In genomic region chr14:94036328-94037167, GRCh38 we compare ENCODE assay signal across 7 cellular contexts. TPM values are rescaled to one million over a fixed set of nuclear protein-coding genes. Genes with fewer than 3 reads are reported as not detected.
DNase-seq lines count a peak whose midpoint lies in the region; TF ChIP-seq lines count a peak whose summit lies in the region.

No MANE protein-coding gene starts in this region.

- no peaks in the 10 kb centered on the region for H3K9me3 Mint-ChIP-seq in MCF 10A (ENCODE audit: unreplicated experiment)

- H3K4me1 Mint-ChIP-seq in MCF 10A (ENCODE audit: insufficient read depth, unreplicated experiment), result peaks cover 5% of the 10 kb centered on the region

- no peaks in the 10 kb centered on the region for H3K36me3 Mint-ChIP-seq in MCF 10A (ENCODE audit: insufficient read depth, unreplicated experiment)

- POLR2A ChIA-PET in HEK293T (lab: Yijun Ruan, JAX) (interaction anchor here (0.6 to 1.2 kb wide), 3 partner anchors 8 to 45 kb away, joined by 4 read pairs; partner anchors contain the start of genes DDX24, IFI27L1 and OTUB2), MCF 10A (lab: Yijun Ruan, JAX) (interaction anchor here (0.7 to 3.1 kb wide), 3 partner anchors 11 to 100 kb away, joined by 3 to 12 read pairs (median 5); partner anchors contain the start of genes DDX24, IFI27L1 and OTUB2)

- no peak overlapping the region for H3K27ac ChIP-seq in VCaP

- H3K27ac Mint-ChIP-seq in MCF 10A (ENCODE audit: low read depth, unreplicated experiment), result no peak overlapping the region

- H3K27me3 Mint-ChIP-seq in MCF 10A (ENCODE audit: insufficient read depth, unreplicated experiment), result no peaks in the 10 kb centered on the region

- no peak overlapping the region for H3K4me3 Mint-ChIP-seq in MCF 10A (ENCODE audit: unreplicated experiment)

- CTCF ChIA-PET in HEK293T (lab: Yijun Ruan, JAX) (interaction anchor here (0.7 to 4.9 kb wide), 17 partner anchors 8 to 488 kb away, joined by 3 to 41 read pairs (median 3); partner anchors contain the start of gene IFI27L2), MCF 10A (lab: Yijun Ruan, JAX) (interaction anchor here (0.6 to 7.1 kb wide), 38 partner anchors 9 to 646 kb away, joined by 3 to 99 read pairs (median 5); partner anchors contain the start of genes DDX24, IFI27, IFI27L1 and IFI27L2)

- intact Hi-C loops in MCF 10A (cut with micrococcal nuclease), result loop anchor here (1.0 kb wide), 3 partner anchors 93 to 144 kb away; partner anchors contain the start of gene IFI27L2

- TF ChIP-seq CTCF in GM12873 (IDR thresholded peaks at IDR 0.05; ENCODE audit: insufficient read depth, low read depth, low read length, missing control alignments) (peak; percentile 95), VCaP (conservative IDR thresholded peaks at IDR 0.05) (peak; percentile 87), MCF 10A (IDR thresholded peaks at IDR 0.05; ENCODE audit: unreplicated experiment) (peak; percentile 74)

- peak; percentile 81 for DNase-seq in HEK293T (ENCODE audit: extremely low spot score)
- DNase-seq in MV-4-11 (lab: John Stamatoyannopoulos, UW), result peak; percentile 65
- DNase-seq in MCF 10A (ENCODE audit: unreplicated experiment), result peak; percentile 79
- peak; percentile 90 for DNase-seq in islet precursor cell
- peak; percentile 62 for DNase-seq in stimulated activated CD4-positive, alpha-beta T cell treated with anti-CD3 and anti-CD28 coated beads, Interleukin-2, amount 100 ng/mL, for 4 hours (ENCODE audit: low read depth)

- no TSS peak for BruUV-seq in MCF 10A (replicated peaks; lab: Mats Ljungman, UMichigan)

TF ChIP-seq in HEK293T, 16 proteins besides CTCF, POLR2A, EP300 and RAD21:
- TF ChIP-seq TARDBP (IDR thresholded peaks at IDR 0.05), result no peak
- no peak for TF ChIP-seq ELF4 (IDR thresholded peaks at IDR 0.05)
- TF ChIP-seq PKNOX1 (IDR thresholded peaks at IDR 0.05), result no peak
- TF ChIP-seq HDGF (IDR thresholded peaks at IDR 0.05; ENCODE audit: borderline replicate concordance), result no peak
- TF ChIP-seq L3MBTL2 (conservative IDR thresholded peaks at IDR 0.05), result no peak
- no peak for TF ChIP-seq CTBP1 (IDR thresholded peaks at IDR 0.05; ENCODE audit: borderline replicate concordance)
- TF ChIP-seq NFRKB (IDR thresholded peaks at IDR 0.05), result no peak
- no peak for TF ChIP-seq SUZ12 (IDR thresholded peaks at IDR 0.05)
- no peak for TF ChIP-seq ARNT (IDR thresholded peaks at IDR 0.05)
- no peak for TF ChIP-seq ZNF384 (IDR thresholded peaks at IDR 0.05)
- no peak for TF ChIP-seq LEF1 (IDR thresholded peaks at IDR 0.05; ENCODE audit: borderline replicate concordance)
- TF ChIP-seq SP1 (IDR thresholded peaks at IDR 0.05), result no peak
- TF ChIP-seq BHLHE40 (IDR thresholded peaks at IDR 0.05; ENCODE audit: borderline replicate concordance), result no peak
- no peak for TF ChIP-seq FOXM1 (IDR thresholded peaks at IDR 0.05; ENCODE audit: borderline replicate concordance)
- no peak for TF ChIP-seq FOXA1 (IDR thresholded peaks at IDR 0.05)
- no peak for TF ChIP-seq FOXK2 (IDR thresholded peaks at IDR 0.05)

RNA-seq across cellular contexts. Expression of gene OTUB2, which starts 10.4 kb away (rescaled TPM):
- 1.2 and 1.8 TPM in 2 replicates for total RNA-seq in MCF 10A (2022)

RNA-seq across cellular contexts. Expression of gene CCDC197, which starts 39.4 kb away (rescaled TPM):
- total RNA-seq in MCF 10A (2022), result not detected in 2 replicates

RNA-seq across cellular contexts. Expression of gene DDX24, which starts 44.5 kb away (rescaled TPM):
- total RNA-seq in MCF 10A (2022), result 126 and 135 TPM in 2 replicates

RNA-seq across cellular contexts. Expression of gene IFI27L1, which starts 44.6 kb away (rescaled TPM):
- total RNA-seq in MCF 10A (2022), result 18.4 and 20.2 TPM in 2 replicates
